Comparison of ENCODE assay signal across 1 cellular context in the genomic region with DNA sequence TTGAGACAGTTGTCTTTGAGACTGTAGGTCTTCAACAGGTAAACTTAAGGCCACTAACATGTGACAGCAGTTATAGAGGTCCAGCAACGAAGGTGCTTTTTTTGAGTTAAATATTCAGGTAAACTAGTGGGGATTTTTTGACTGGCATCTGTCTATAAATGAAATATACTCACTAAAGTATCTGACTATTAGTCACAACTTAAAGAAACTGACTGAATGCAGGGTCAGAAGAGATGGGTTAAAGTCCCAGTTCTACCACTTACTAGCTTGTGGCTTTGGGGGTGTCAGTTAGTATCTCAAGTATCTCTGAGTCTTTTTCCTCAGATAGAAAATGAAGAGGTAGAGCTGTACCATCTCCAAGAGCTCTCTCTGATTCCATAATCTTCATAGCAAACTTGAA.
TF ChIP-seq lines count a peak whose summit lies in the region.

No MANE protein-coding gene starts in this region.

TF ChIP-seq in GM12878, 131 proteins besides CTCF, POLR2A, EP300 and RAD21:
- TF ChIP-seq NFYA (IDR thresholded peaks at IDR 0.05; ENCODE audit: borderline replicate concordance, low read depth, low read length) (no peak), HDAC2 (IDR thresholded peaks at IDR 0.05) (no peak), SREBF2 (IDR thresholded peaks at IDR 0.05; ENCODE audit: low read length) (no peak), BCL11A (IDR thresholded peaks at IDR 0.05; ENCODE audit: low read depth, low read length) (0 out of 2 replicates have a peak, but pooled peaks have one; percentile 11), TCF12 (IDR thresholded peaks at IDR 0.05; ENCODE audit: low read depth, low read length) (no peak), CHD2 (IDR thresholded peaks at IDR 0.05; ENCODE audit: borderline replicate concordance, low read depth, low read length) (no peak)
- TF ChIP-seq, protein P1, sequence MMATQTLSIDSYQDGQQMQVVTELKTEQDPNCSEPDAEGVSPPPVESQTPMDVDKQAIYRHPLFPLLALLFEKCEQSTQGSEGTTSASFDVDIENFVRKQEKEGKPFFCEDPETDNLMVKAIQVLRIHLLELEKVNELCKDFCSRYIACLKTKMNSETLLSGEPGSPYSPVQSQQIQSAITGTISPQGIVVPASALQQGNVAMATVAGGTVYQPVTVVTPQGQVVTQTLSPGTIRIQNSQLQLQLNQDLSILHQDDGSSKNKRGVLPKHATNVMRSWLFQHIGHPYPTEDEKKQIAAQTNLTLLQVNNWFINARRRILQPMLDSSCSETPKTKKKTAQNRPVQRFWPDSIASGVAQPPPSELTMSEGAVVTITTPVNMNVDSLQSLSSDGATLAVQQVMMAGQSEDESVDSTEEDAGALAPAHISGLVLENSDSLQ (IDR thresholded peaks at IDR 0.05): peak; percentile 85
TF ChIP-seq in GM12878: peak in this region for 2.
